Comparison of ENCODE assay signal across 9 cellular contexts in genomic region chr20:58908216-58908615, GRCh38. TPM values are rescaled to one million over a fixed set of nuclear protein-coding genes. Genes with fewer than 3 reads are reported as not detected.
DNase-seq lines count a peak whose midpoint lies in the region; ATAC-seq, FAIRE-seq and TF ChIP-seq lines count a peak whose summit lies in the region.
"Had no signal": no experiment of that assay in that cellular context is flagged by ENCODE, and none has a peak within 500 bp of the region (broad histone marks: within the 10 kb centered on the region; RNA-seq: fewer than 3 reads in every experiment).

No MANE protein-coding gene starts in this region.

- H3K79me2 ChIP-seq in MM.1S (ENCODE audit: low read length): peaks cover 42% of the 10 kb centered on the region

- DNase-seq in MM.1S (peak; percentile 50), endodermal cell (no peak), gastrocnemius medialis (no peak), BE2C (no peak), NCI-H2171 treated with DMSO at 0.1 percent for 48 hours (lab: John Stamatoyannopoulos, UW) (no peak), activated gamma-delta T cell (lab: John Stamatoyannopoulos, UW) (no peak), D721Med (ENCODE audit: insufficient read length, low spot score) (no peak)

- no peaks in the 10 kb centered on the region for H3K4me1 Mint-ChIP-seq in endodermal cell

- H4K20me1 ChIP-seq in MM.1S (ENCODE audit: insufficient read depth, low read length): no peaks in the 10 kb centered on the region

- 87 to 96% methylated on average over 4 of the region's 4 CpGs for WGBS in endodermal cell (ENCODE audit: insufficient coverage in 1 of 2, insufficient read length in 1 of 2), 2 experiments

- ATAC-seq in GM18873 (IDR thresholded peaks at IDR 0.05; ENCODE audit: low FRiP score, unreplicated experiment) (peak; percentile 9), gastrocnemius medialis (no peak)
- ATAC-seq: WTC11 had no signal

- H3K9ac ChIP-seq in MM.1S (ENCODE audit: low read length) (peak overlapping the region; percentile 70), endodermal cell (ENCODE audit: extremely low read depth, low read length, poor library complexity, severe bottlenecking) (no peak overlapping the region)

- H3K4me3 ChIP-seq in MM.1S (ENCODE audit: low read length): peak overlapping the region; percentile 36; the same call in 1 of the 2 replicates
- H3K4me3 ChIP-seq in endodermal cell (ENCODE audit: low read length): no peak overlapping the region
- peak overlapping the region in 2 of 4 donors; percentile 17 to 40 for H3K4me3 ChIP-seq in gastrocnemius medialis
- H3K4me3 ChIP-seq in BE2C (ENCODE audit: low read depth, low read length): no peak overlapping the region

- H3K4me1 ChIP-seq in MM.1S (ENCODE audit: low read length) (peaks cover 68% of the 10 kb centered on the region), endodermal cell (ENCODE audit: control insufficient read depth, insufficient read depth, low read length) (no peaks in the 10 kb centered on the region), gastrocnemius medialis (peaks cover 30 to 49% of the 10 kb centered on the region in 2 donors), BE2C (peaks cover 18% of the 10 kb centered on the region)

- no peak for TF ChIP-seq POLR2A in gastrocnemius medialis (IDR thresholded peaks at IDR 0.05)

- in situ Hi-C loops in gastrocnemius medialis (cut with MboI; ENCODE audit: low sequenced_read_pairs in 4 of 4): no loop called here

- intact Hi-C loops in gastrocnemius medialis (cut with DNase I; ENCODE audit: low total_unique reads): loop anchor here (1.0 to 10.0 kb wide), 3 partner anchors 73 to 1553 kb away; partner anchors contain the start of genes ATP5F1E, NELFCD and RAE1

- H3K9me3 ChIP-seq in MM.1S (replicated peaks; ENCODE audit: insufficient read depth, low read length) (no peaks in the 10 kb centered on the region), endodermal cell (ENCODE audit: control insufficient read depth, low read length) (no peaks in the 10 kb centered on the region), gastrocnemius medialis (no peaks in the 10 kb centered on the region), BE2C (no peaks in the 10 kb centered on the region)

- no peaks in the 10 kb centered on the region for H3K9me2 ChIP-seq in MM.1S (replicated peaks; ENCODE audit: insufficient read depth, low read length)

- H3K36me3 ChIP-seq in MM.1S (replicated peaks; ENCODE audit: insufficient read depth, low read length) (peaks cover 34% of the 10 kb centered on the region), endodermal cell (ENCODE audit: control insufficient read depth, insufficient read depth, low read length) (peaks cover 86% of the 10 kb centered on the region), gastrocnemius medialis (peaks cover 0 to 68% of the 10 kb centered on the region in 2 donors), BE2C (peaks cover 89% of the 10 kb centered on the region)

- no peak overlapping the region for H2AFZ ChIP-seq in MM.1S (ENCODE audit: low read length)

- FAIRE-seq in D721Med (lab: Jason Lieb, UNC): no peak

- H3K36me3 Mint-ChIP-seq in endodermal cell (ENCODE audit: low read depth): peaks cover 80% of the 10 kb centered on the region

- H3K27ac ChIP-seq in MM.1S (ENCODE audit: low read length): peak overlapping the region; percentile 98
- H3K27ac ChIP-seq in endodermal cell (ENCODE audit: low read depth, low read length): peak overlapping the region; percentile 21
- H3K27ac ChIP-seq in gastrocnemius medialis: peak overlapping the region; percentile 84 to 99 (median 96)

- no peak for TF ChIP-seq CTCF in MM.1S (IDR thresholded peaks at IDR 0.05; ENCODE audit: low read length)
- no peak for TF ChIP-seq CTCF in endodermal cell (conservative IDR thresholded peaks at IDR 0.05)
- TF ChIP-seq CTCF in gastrocnemius medialis (IDR thresholded peaks at IDR 0.05 in 4 of 5, conservative IDR thresholded peaks at IDR 0.05 in 1 of 5): no peak
- TF ChIP-seq CTCF in BE2C (IDR thresholded peaks at IDR 0.05; ENCODE audit: low read depth, low read length): no peak
- no peak for TF ChIP-seq CTCF in D721Med (IDR thresholded peaks at IDR 0.05; ENCODE audit: insufficient read depth, missing control alignments)

- H3K27me3 Mint-ChIP-seq in endodermal cell (ENCODE audit: insufficient read depth): no peaks in the 10 kb centered on the region

- H3K4me2 ChIP-seq in MM.1S (ENCODE audit: low read depth, low read length): peak overlapping the region; percentile 84

- no peaks in the 10 kb centered on the region for H3K9me3 Mint-ChIP-seq in endodermal cell
- H3K9me3 Mint-ChIP-seq: WTC11 had no signal

- H3K4me3 Mint-ChIP-seq in endodermal cell: no peak overlapping the region
- H3K4me3 Mint-ChIP-seq: WTC11 had no signal

- no peaks in the 10 kb centered on the region for H3K27me3 ChIP-seq in MM.1S (replicated peaks; ENCODE audit: insufficient read depth, low read length)
- no peaks in the 10 kb centered on the region for H3K27me3 ChIP-seq in endodermal cell (ENCODE audit: control insufficient read depth, insufficient read depth, low read length, poor library complexity, severe bottlenecking)
- no peaks in the 10 kb centered on the region for H3K27me3 ChIP-seq in gastrocnemius medialis
- H3K27me3 ChIP-seq in BE2C: no peaks in the 10 kb centered on the region

- H3K27ac Mint-ChIP-seq in endodermal cell: no peak overlapping the region

- H3F3A ChIP-seq in MM.1S (ENCODE audit: insufficient read depth, low read length): peaks cover 80% of the 10 kb centered on the region

RNA-seq across cellular contexts. Expression of gene GNAS, which starts 55.7 kb away (rescaled TPM):
- total RNA-seq in endodermal cell (1,000 to 10,000 TPM; 1,246 to 1,267 TPM), gastrocnemius medialis (100 to 1,000 TPM; 513 to 854 (median 781) TPM)
- 1,275 TPM for polyA plus RNA-seq in endodermal cell (2013, experiment 1 of 2)
- polyA plus RNA-seq in endodermal cell (2013, experiment 2 of 2): 1,251 TPM
- 4,204 TPM for polyA plus RNA-seq in BE2C (2012; ENCODE audit: insufficient read depth, insufficient read length, low read depth)

RNA-seq across cellular contexts. Expression of gene GNAS-AS1, which starts 57.5 kb away (rescaled TPM):
- 1 to 10 TPM; 9.3 to 9.7 TPM for total RNA-seq in endodermal cell
- polyA plus RNA-seq in endodermal cell (2013, experiment 1 of 2): 3.9 TPM
- polyA plus RNA-seq in endodermal cell (2013, experiment 2 of 2): 2.5 TPM
- total RNA-seq in gastrocnemius medialis: not detected
- 1.5 TPM for polyA plus RNA-seq in BE2C (2012; ENCODE audit: insufficient read depth, insufficient read length, low read depth)

Comparison
In these comparisons a context has a peak if more than half of its experiments do, and no peak if none do; other contexts are left out.
1. H3K27ac ChIP-seq: peak in every context shown above with its lines; median percentile 98 in MM.1S; 96 in gastrocnemius medialis; 21 in endodermal cell.
2. RNA of gene GNAS-AS1, which starts 57.5 kb away (total RNA-seq): 9.3 to 9.7 TPM in endodermal cell; not detected in gastrocnemius medialis; every median in the first group is over 10 times any median in the second.